Comparison of ENCODE assay signal across 8 cellular contexts in genomic region chr9:91424403-91425176, GRCh38. TPM values are rescaled to one million over a fixed set of nuclear protein-coding genes. Genes with fewer than 3 reads are reported as not detected.
DNase-seq lines count a peak whose midpoint lies in the region; ATAC-seq and TF ChIP-seq lines count a peak whose summit lies in the region.

No MANE protein-coding gene starts in this region.

- TF ChIP-seq POLR2A in ovary (IDR thresholded peaks at IDR 0.05) (peak; percentile 76), transverse colon (IDR thresholded peaks at IDR 0.05) (peak; percentile 55)

- DNase-seq in NCI-H524 (lab: John Stamatoyannopoulos, UW) (peak; percentile 51 to 60), NCI-H524 treated with DMSO at 0.1 percent for 48 hours (lab: John Stamatoyannopoulos, UW) (no peak), SK-N-MC (ENCODE audit: low read depth, low spot score) (no peak), cardiac muscle cell (ENCODE audit: low read depth in 1 of 2, low spot score in 1 of 2) (peak; percentile 69 to 94), ovary (peak; percentile 91 to 95 (median 92)), transverse colon (peak; percentile 87)

- peak; percentile 70 for TF ChIP-seq EP300 in ovary (IDR thresholded peaks at IDR 0.05)
- peak; percentile 86 for TF ChIP-seq EP300 in transverse colon (IDR thresholded peaks at IDR 0.05; ENCODE audit: low read depth)

- H3K4me3 ChIP-seq in SK-N-MC (peak overlapping the region; percentile 78), cardiac muscle cell (peak overlapping the region; percentile 69), ovary (peak overlapping the region; percentile 74), transverse colon (peak overlapping the region; percentile 77 to 94 (median 86))

- intact Hi-C loops in ovary (cut with DNase I) (loop anchor here (5.0 to 10.0 kb wide), 10 partner anchors 62 to 520 kb away; partner anchors contain the start of gene AUH (in 1 of the 4)), transverse colon (cut with DNase I; ENCODE audit: low total_unique reads) (loop anchor here (5.0 kb wide), 1 partner anchor 387 kb away; no protein-coding TSS in a partner anchor)

- 1 to 2% (median 1%) methylated on average over 67 of the region's 67 CpGs for WGBS in adipose tissue, 3 donors
- WGBS in ovary, 3 donors = 1% methylated on average over 65 to 67 of the region's 67 CpGs
- 1% methylated on average over 62 of the region's 67 CpGs; no CpG with 5 or more reads in 1 of the 2 donors for WGBS in transverse colon (ENCODE audit: low coverage in 1 of 2), 2 donors

- TF ChIP-seq CTCF in cardiac muscle cell (IDR thresholded peaks at IDR 0.05; ENCODE audit: low read depth, low read length) (peak; percentile 7), ovary (IDR thresholded peaks at IDR 0.05) (peak in 2 of 3 donors; percentile 43 to 48), transverse colon (IDR thresholded peaks at IDR 0.05) (no peak)

- H3K9me3 ChIP-seq in SK-N-MC (ENCODE audit: low read depth, low read length) = no peaks in the 10 kb centered on the region
- H3K9me3 ChIP-seq in cardiac muscle cell (ENCODE audit: low read depth) = no peaks in the 10 kb centered on the region
- H3K9me3 ChIP-seq in ovary = no peaks in the 10 kb centered on the region
- no peaks in the 10 kb centered on the region for H3K9me3 ChIP-seq in transverse colon

- in situ Hi-C loops in transverse colon (cut with MboI; ENCODE audit: low pct_ligation_motif_present in 1 of 4, low pct_unique_long_range_greater_than_20kb in 1 of 4, low sequenced_read_pairs in 3 of 4) = loop anchor here (5.0 to 25.0 kb wide), 7 partner anchors 60 to 512 kb away; partner anchors contain the start of gene AUH (in 1 of the 4)

- H3K4me1 ChIP-seq in cardiac muscle cell (ENCODE audit: low read depth) = peaks cover 9% of the 10 kb centered on the region
- peaks cover 8% of the 10 kb centered on the region for H3K4me1 ChIP-seq in ovary (ENCODE audit: insufficient read depth)
- peaks cover under 1 to 37% (median 32%) of the 10 kb centered on the region in 4 donors for H3K4me1 ChIP-seq in transverse colon

- H3K27me3 ChIP-seq in cardiac muscle cell = no peaks in the 10 kb centered on the region
- no peaks in the 10 kb centered on the region for H3K27me3 ChIP-seq in ovary
- peaks cover 6% of the 10 kb centered on the region for H3K27me3 ChIP-seq in transverse colon

- peak; percentile 16 for ATAC-seq in HG03442 (IDR thresholded peaks at IDR 0.05; ENCODE audit: unreplicated experiment)

- H3K9ac ChIP-seq in SK-N-MC (ENCODE audit: insufficient read length) = no peak overlapping the region

- H3K36me3 ChIP-seq in SK-N-MC (ENCODE audit: insufficient read depth, low read length) (no peaks in the 10 kb centered on the region), cardiac muscle cell (no peaks in the 10 kb centered on the region), ovary (no peaks in the 10 kb centered on the region), transverse colon (no peaks in the 10 kb centered on the region)

- no peak overlapping the region for H3K27ac ChIP-seq in SK-N-MC
- peak overlapping the region; percentile 100 for H3K27ac ChIP-seq in adipose tissue (ENCODE audit: low read depth, low read length)
- H3K27ac ChIP-seq in cardiac muscle cell = peak overlapping the region; percentile 82
- H3K27ac ChIP-seq in ovary = peak overlapping the region; percentile 95 to 100
- peak overlapping the region; percentile 97 to 100 (median 98) for H3K27ac ChIP-seq in transverse colon

RNA-seq across cellular contexts. Expression of gene NFIL3, which starts 1.0 kb away (rescaled TPM):
- polyA plus RNA-seq in adipose tissue = 100 to 1,000 TPM in 2 of 3 donors, 10 to 100 TPM in 1; 16.3 to 273 (median 153) TPM
- 16.8 and 19.7 TPM in 2 replicates for total RNA-seq in cardiac muscle cell
- polyA plus RNA-seq in cardiac muscle cell = 43.0 and 57.5 TPM in 2 replicates
- total RNA-seq in ovary = 10 to 100 TPM; 40.2 to 87.0 (median 71.4) TPM
- 10 to 100 TPM; 31.8 to 37.5 TPM for polyA plus RNA-seq in ovary
- 10 to 100 TPM; 15.8 to 26.4 (median 22.2) TPM for total RNA-seq in transverse colon

Comparison
In these comparisons a context has a peak if more than half of its experiments do, and no peak if none do; other contexts are left out.
1. DNase-seq: peak in NCI-H524 (2 of 2), cardiac muscle cell (2 of 2), ovary (5 of 5) and transverse colon (single experiment); none in NCI-H524 treated with DMSO at 0.1 percent for 48 hours (single experiment) and SK-N-MC (single experiment).
2. CTCF ChIP-seq: peak in cardiac muscle cell (single experiment) and ovary (2 of 3); none in transverse colon (0 of 5).
3. Peak in every context shown above with its lines, with median percentiles within 50 percentile points of each other: H3K4me3 ChIP-seq.